ENCODE assay signal across 19 cellular contexts in genomic region chr2:27351802-27352598, GRCh38. TPM values are rescaled to one million over a fixed set of nuclear protein-coding genes. Genes with fewer than 3 reads are reported as not detected.
DNase-seq lines count a peak whose midpoint lies in the region; ATAC-seq and TF ChIP-seq lines count a peak whose summit lies in the region.
"Had no signal": no experiment of that assay in that cellular context is flagged by ENCODE, and none has a peak within 500 bp of the region (broad histone marks: within the 10 kb centered on the region; RNA-seq: fewer than 3 reads in every experiment).

No MANE protein-coding gene starts in this region.

- no peaks in the 10 kb centered on the region for H3K27me3 Mint-ChIP-seq in activated CD4-positive, alpha-beta T cell treated with anti-CD3 and anti-CD28 coated beads, Interleukin-2, amount 10 ng/mL, durations not matched to agents 7 days and 5 days
- H3K27me3 Mint-ChIP-seq in progenitor cell of endocrine pancreas, result no peaks in the 10 kb centered on the region
- H3K27me3 Mint-ChIP-seq: IgD-negative memory B cell had no signal

- H3K4me1 Mint-ChIP-seq in activated CD4-positive, alpha-beta T cell treated with anti-CD3 and anti-CD28 coated beads, Interleukin-2, amount 10 ng/mL, durations not matched to agents 7 days and 5 days, result peaks cover 45% of the 10 kb centered on the region
- peaks cover 14% of the 10 kb centered on the region for H3K4me1 Mint-ChIP-seq in progenitor cell of endocrine pancreas (ENCODE audit: low read depth)

- no peak overlapping the region for H3K4me3 ChIP-seq in HEK293 (ENCODE audit: low read depth, low read length)
- H3K4me3 ChIP-seq: heart right ventricle, PC-9, SK-N-MC, smooth muscle cell, upper lobe of left lung had no signal

- ATAC-seq in activated naive CD4-positive, alpha-beta T cell treated with anti-CD3 and anti-CD28 coated beads, Interleukin-2, amount 50 U/mL, for 72 hours, result peak; percentile 12 to 17
- ATAC-seq: heart right ventricle had no signal

- no peaks in the 10 kb centered on the region for H3K9me3 Mint-ChIP-seq in activated CD4-positive, alpha-beta T cell treated with anti-CD3 and anti-CD28 coated beads, Interleukin-2, amount 10 ng/mL, durations not matched to agents 7 days and 5 days
- H3K9me3 Mint-ChIP-seq in activated naive CD4-positive, alpha-beta T cell treated with anti-CD3 and anti-CD28 coated beads, Interleukin-2, amount 50 U/mL, for 72 hours, result no peaks in the 10 kb centered on the region
- no peaks in the 10 kb centered on the region for H3K9me3 Mint-ChIP-seq in progenitor cell of endocrine pancreas (ENCODE audit: low read depth)
- H3K9me3 Mint-ChIP-seq: IgD-negative memory B cell had no signal

- H3K4me3 Mint-ChIP-seq in activated CD4-positive, alpha-beta T cell treated with anti-CD3 and anti-CD28 coated beads, Interleukin-2, amount 10 ng/mL, durations not matched to agents 7 days and 5 days, result no peak overlapping the region
- H3K4me3 Mint-ChIP-seq in progenitor cell of endocrine pancreas (ENCODE audit: low read depth), result no peak overlapping the region

- no peaks in the 10 kb centered on the region for H3K9me3 ChIP-seq in HEK293 (ENCODE audit: control insufficient read depth, insufficient read depth, low read depth, low read length)
- H3K9me3 ChIP-seq: heart right ventricle, upper lobe of left lung had no signal

- peak overlapping the region; percentile 34 for H3K27ac Mint-ChIP-seq in activated CD4-positive, alpha-beta T cell treated with anti-CD3 and anti-CD28 coated beads, Interleukin-2, amount 10 ng/mL, durations not matched to agents 7 days and 5 days
- H3K27ac Mint-ChIP-seq in activated naive CD4-positive, alpha-beta T cell treated with anti-CD3 and anti-CD28 coated beads, Interleukin-2, amount 50 U/mL, for 72 hours, result peak overlapping the region in 1 of 2 donors; percentile 2
- H3K27ac Mint-ChIP-seq in progenitor cell of endocrine pancreas, result peak overlapping the region; percentile 41
- H3K27ac Mint-ChIP-seq: IgD-negative memory B cell had no signal

- TF ChIP-seq CTCF in HEK293 (tag by site-specific recombination; IDR thresholded peaks at IDR 0.05) (no peak), progenitor cell of endocrine pancreas (IDR thresholded peaks at IDR 0.05; ENCODE audit: unreplicated experiment) (no peak)

- CTCF ChIA-PET in activated CD4-positive, alpha-beta T cell treated with anti-CD3 and anti-CD28 coated beads, Interleukin-2, amount 10 ng/mL, durations not matched to agents 7 days and 5 days (lab: Charles Lee), result interaction anchor here (0.8 to 2.1 kb wide), 5 partner anchors 8 to 19 kb away, joined by 3 to 7 read pairs (median 3); partner anchors contain the start of genes EIF2B4 and SNX17
- CTCF ChIA-PET in HEK293 (lab: Yijun Ruan, JAX), result interaction anchor here (0.6 to 1.4 kb wide), 5 partner anchors 9 to 59 kb away, joined by 3 to 4 read pairs (median 3); no protein-coding TSS in a partner anchor

- peak; percentile 19 for DNase-seq in activated CD4-positive, alpha-beta T cell treated with anti-CD3 and anti-CD28 coated beads, Interleukin-2, amount 10 ng/mL, durations not matched to agents 7 days and 5 days
- no peak for DNase-seq in activated CD4-positive, alpha-beta T cell treated with anti-CD3 and anti-CD28 coated beads for 1 hour
- no peak for DNase-seq in activated naive CD4-positive, alpha-beta T cell treated with anti-CD3 and anti-CD28 coated beads, Interleukin-2, amount 50 U/mL, for 72 hours (ENCODE audit: low spot score in 2 of 2)
- DNase-seq in progenitor cell of endocrine pancreas (ENCODE audit: low spot score, unreplicated experiment), result no peak
- no peak for DNase-seq in NCI-H187 (lab: John Stamatoyannopoulos, UW)
- DNase-seq in NCI-H1694 treated with DMSO at 0.1 percent for 48 hours (lab: John Stamatoyannopoulos, UW), result no peak
- DNase-seq in stimulated activated CD4-positive, alpha-beta T cell treated with anti-CD3 and anti-CD28 coated beads, Interleukin-1b, Interleukin-23, amount 100 ng/mL, for 48 hours, result no peak
- DNase-seq: amniotic stem cell; DND-41; effector CD8-positive, alpha-beta T cell; heart right ventricle; NCI-H1092 treated with DMSO at 0.1 percent for 48 hours; NCI-H748 treated with DMSO at 0.1 percent for 48 hours; PC-9; upper lobe of left lung had no signal

- peaks cover 10% of the 10 kb centered on the region for H3K36me3 Mint-ChIP-seq in activated CD4-positive, alpha-beta T cell treated with anti-CD3 and anti-CD28 coated beads, Interleukin-2, amount 10 ng/mL, durations not matched to agents 7 days and 5 days (ENCODE audit: low read depth)
- H3K36me3 Mint-ChIP-seq in activated naive CD4-positive, alpha-beta T cell treated with anti-CD3 and anti-CD28 coated beads, Interleukin-2, amount 50 U/mL, for 72 hours, result peaks cover 15% of the 10 kb centered on the region in 2 donors
- H3K36me3 Mint-ChIP-seq in progenitor cell of endocrine pancreas (ENCODE audit: insufficient read depth), result peaks cover 3% of the 10 kb centered on the region

- H3K36me3 ChIP-seq in HEK293 (ENCODE audit: control insufficient read depth in 2 of 2, insufficient read depth in 1 of 2, low read length in 2 of 2), result peaks cover 0 to 3% of the 10 kb centered on the region in 2 experiments; a peak in 1 of 3 replicates

- POLR2A ChIA-PET in activated CD4-positive, alpha-beta T cell treated with anti-CD3 and anti-CD28 coated beads, Interleukin-2, amount 10 ng/mL, durations not matched to agents 7 days and 5 days (lab: Charles Lee), result no interaction called here
- POLR2A ChIA-PET in HEK293 (lab: Yijun Ruan, JAX), result interaction anchor here (1.8 kb wide), 1 partner anchor 18 kb away, joined by 9 read pairs; the partner anchor contains the start of genes EIF2B4 and SNX17

- no peak overlapping the region for H3K27ac ChIP-seq in HEK293 (ENCODE audit: extremely low read depth, low read depth, low read length)
- H3K27ac ChIP-seq: heart right ventricle, PC-9, SK-N-MC, upper lobe of left lung had no signal

- peaks cover 4% of the 10 kb centered on the region for H3K4me1 ChIP-seq in HEK293 (ENCODE audit: control insufficient read depth, insufficient read depth, low read length)

TF ChIP-seq in HEK293, 187 proteins besides CTCF, POLR2A, EP300 and RAD21:
- TF ChIP-seq PRDM1 (tag by site-specific recombination; IDR thresholded peaks at IDR 0.05) (peak; percentile 54; the same call in 1 of the 2 replicates), ZBTB6 (tag by site-specific recombination; IDR thresholded peaks at IDR 0.05) (no peak)
TF ChIP-seq in HEK293: peak in this region for 1.

RNA-seq across cellular contexts. Expression of gene GTF3C2, which starts 4.6 kb away (rescaled TPM):
- 10 to 100 TPM; 54.3 to 59.0 TPM for total RNA-seq in activated CD4-positive, alpha-beta T cell treated with anti-CD3 and anti-CD28 coated beads, Interleukin-2, amount 10 ng/mL, durations not matched to agents 7 days and 5 days
- 10 to 100 TPM; 62.1 to 76.0 TPM for total RNA-seq in activated naive CD4-positive, alpha-beta T cell treated with anti-CD3 and anti-CD28 coated beads, Interleukin-2, amount 50 U/mL, for 72 hours
- total RNA-seq in progenitor cell of endocrine pancreas, result 98.0 and 106 TPM in 2 replicates

RNA-seq across cellular contexts. Expression of gene EIF2B4, which starts 18.1 kb away (rescaled TPM):
- 10 to 100 TPM; 40.9 to 42.2 TPM for total RNA-seq in activated CD4-positive, alpha-beta T cell treated with anti-CD3 and anti-CD28 coated beads, Interleukin-2, amount 10 ng/mL, durations not matched to agents 7 days and 5 days
- 10 to 100 TPM; 34.2 to 51.1 TPM for total RNA-seq in activated naive CD4-positive, alpha-beta T cell treated with anti-CD3 and anti-CD28 coated beads, Interleukin-2, amount 50 U/mL, for 72 hours
- total RNA-seq in progenitor cell of endocrine pancreas, result 49.6 and 56.7 TPM in 2 replicates

RNA-seq across cellular contexts. Expression of gene SNX17, which starts 18.4 kb away (rescaled TPM):
- 100 to 1,000 TPM; 109 to 120 TPM for total RNA-seq in activated CD4-positive, alpha-beta T cell treated with anti-CD3 and anti-CD28 coated beads, Interleukin-2, amount 10 ng/mL, durations not matched to agents 7 days and 5 days
- 10 to 100 TPM; 56.4 to 82.1 TPM for total RNA-seq in activated naive CD4-positive, alpha-beta T cell treated with anti-CD3 and anti-CD28 coated beads, Interleukin-2, amount 50 U/mL, for 72 hours
- 81.2 and 89.3 TPM in 2 replicates for total RNA-seq in progenitor cell of endocrine pancreas

RNA-seq across cellular contexts. Expression of gene ZNF513, which starts 28.5 kb away (rescaled TPM):
- 10 to 100 TPM; 14.3 to 15.4 TPM for total RNA-seq in activated CD4-positive, alpha-beta T cell treated with anti-CD3 and anti-CD28 coated beads, Interleukin-2, amount 10 ng/mL, durations not matched to agents 7 days and 5 days
- total RNA-seq in activated naive CD4-positive, alpha-beta T cell treated with anti-CD3 and anti-CD28 coated beads, Interleukin-2, amount 50 U/mL, for 72 hours, result 10 to 100 TPM; 10.7 to 12.4 TPM
- total RNA-seq in progenitor cell of endocrine pancreas, result 34.4 and 35.0 TPM in 2 replicates

RNA-seq across cellular contexts. Expression of gene MPV17, which starts 29.1 kb away (rescaled TPM):
- total RNA-seq in activated CD4-positive, alpha-beta T cell treated with anti-CD3 and anti-CD28 coated beads, Interleukin-2, amount 10 ng/mL, durations not matched to agents 7 days and 5 days, result 10 to 100 TPM; 80.8 to 83.6 TPM
- 100 to 1,000 TPM in 1 of 2 donors, 10 to 100 TPM in 1; 90.1 to 111 TPM for total RNA-seq in activated naive CD4-positive, alpha-beta T cell treated with anti-CD3 and anti-CD28 coated beads, Interleukin-2, amount 50 U/mL, for 72 hours
- total RNA-seq in progenitor cell of endocrine pancreas, result 56.0 and 60.4 TPM in 2 replicates
